In the genomic region with DNA sequence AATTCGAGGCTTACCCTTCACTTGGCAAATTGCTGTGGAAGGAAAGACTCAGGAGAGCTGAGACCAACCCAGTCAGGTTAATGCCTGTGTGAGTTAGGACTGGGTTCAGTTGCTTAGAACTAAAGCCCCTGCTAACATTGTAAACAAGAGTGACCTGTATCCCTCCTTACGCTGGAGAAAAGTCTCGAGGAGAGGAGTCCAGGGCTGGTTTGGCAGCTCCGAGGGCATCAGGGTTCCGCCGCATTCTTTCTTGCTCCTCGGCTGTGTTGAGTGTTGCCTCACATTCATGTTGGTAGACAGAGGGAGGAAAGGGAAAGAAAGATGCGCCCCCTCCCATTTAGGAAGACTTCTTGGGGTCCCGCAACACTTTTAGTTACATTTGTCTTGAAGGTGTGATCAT, we compare ENCODE assay signal across 33 cellular contexts.
"Had no signal": no experiment of that assay in that cellular context is flagged by ENCODE, and none has a peak within 500 bp of the region (broad histone marks: within the 10 kb centered on the region; RNA-seq: fewer than 3 reads in every experiment).

No MANE protein-coding gene starts in this region.

- H3K4me1 Mint-ChIP-seq: activated CD4-positive, alpha-beta T cell treated with anti-CD3 and anti-CD28 coated beads for 36 hours; activated CD4-positive, alpha-beta T cell treated with anti-CD3 and anti-CD28 coated beads, Interleukin-2, amount 10 ng/mL, durations not matched to agents 7 days and 5 days; activated naive CD8-positive, alpha-beta T cell treated with anti-CD3 and anti-CD28 coated beads for 36 hours; activated T-helper 17 cell treated with anti-CD3 and anti-CD28 coated beads, Interleukin-2, amount 50 U/mL, for 72 hours; IgD-negative memory B cell had no signal

- ATAC-seq: activated CD4-positive, alpha-beta T cell treated with anti-CD3 and anti-CD28 coated beads for 36 hours; activated CD8-positive, alpha-beta T cell treated with anti-CD3 and anti-CD28 coated beads, Interleukin-2, amount 10 ng/mL, durations not matched to agents 7 days and 5 days; activated T-cell treated with anti-CD3 and anti-CD28 coated beads, Interleukin-2, amount 50 U/mL, for 72 hours; activated T-helper 17 cell treated with anti-CD3 and anti-CD28 coated beads, Interleukin-2, amount 50 U/mL, for 72 hours; PC-3 had no signal

- H3K9me2 ChIP-seq: SK-N-SH had no signal

- H3K9me3 Mint-ChIP-seq: activated CD4-positive, alpha-beta T cell treated with anti-CD3 and anti-CD28 coated beads, Interleukin-2, amount 10 ng/mL, durations not matched to agents 7 days and 5 days; activated naive CD8-positive, alpha-beta T cell treated with anti-CD3 and anti-CD28 coated beads for 36 hours; activated T-cell treated with anti-CD3 and anti-CD28 coated beads, Interleukin-2, amount 50 U/mL, for 72 hours; activated T-helper 17 cell treated with anti-CD3 and anti-CD28 coated beads, Interleukin-2, amount 50 U/mL, for 72 hours; T-helper 1 cell treated with Interleukin-12 subunit alpha and Interleukin-12 subunit beta and Interleukin-4 antibody, amounts not matched to agents 30 μg/mL and 1 μg/mL, for 36 hours; T-helper 2 cell treated with Interferon-gamma antibody and Interleukin-4, amounts not matched to agents 5 μg/mL and 100 μg/mL, for 36 hours had no signal

- H3K27ac Mint-ChIP-seq: activated CD4-positive, alpha-beta T cell treated with anti-CD3 and anti-CD28 coated beads for 36 hours; activated CD4-positive, alpha-beta T cell treated with anti-CD3 and anti-CD28 coated beads, Interleukin-2, amount 10 ng/mL, durations not matched to agents 7 days and 5 days; activated CD8-positive, alpha-beta T cell treated with anti-CD3 and anti-CD28 coated beads, Interleukin-2, amount 10 ng/mL, durations not matched to agents 7 days and 5 days; activated naive CD8-positive, alpha-beta T cell treated with anti-CD3 and anti-CD28 coated beads for 36 hours; activated T-cell treated with anti-CD3 and anti-CD28 coated beads, Interleukin-2, amount 50 U/mL, for 72 hours; activated T-helper 17 cell treated with anti-CD3 and anti-CD28 coated beads, Interleukin-2, amount 50 U/mL, for 72 hours; IgD-negative memory B cell; T-helper 1 cell treated with Interleukin-12 subunit alpha and Interleukin-12 subunit beta and Interleukin-4 antibody, amounts not matched to agents 30 μg/mL and 1 μg/mL, for 36 hours; T-helper 2 cell treated with Interferon-gamma antibody and Interleukin-4, amounts not matched to agents 5 μg/mL and 100 μg/mL, for 36 hours had no signal

- H3K4me3 Mint-ChIP-seq: activated CD4-positive, alpha-beta T cell treated with anti-CD3 and anti-CD28 coated beads for 36 hours; activated CD4-positive, alpha-beta T cell treated with anti-CD3 and anti-CD28 coated beads, Interleukin-2, amount 10 ng/mL, durations not matched to agents 7 days and 5 days; activated CD8-positive, alpha-beta T cell treated with anti-CD3 and anti-CD28 coated beads, Interleukin-2, amount 10 ng/mL, durations not matched to agents 7 days and 5 days; activated naive CD8-positive, alpha-beta T cell treated with anti-CD3 and anti-CD28 coated beads for 36 hours; activated T-cell treated with anti-CD3 and anti-CD28 coated beads, Interleukin-2, amount 50 U/mL, for 72 hours; activated T-helper 17 cell treated with anti-CD3 and anti-CD28 coated beads, Interleukin-2, amount 50 U/mL, for 72 hours; IgD-negative memory B cell; T-helper 1 cell treated with Interleukin-12 subunit alpha and Interleukin-12 subunit beta and Interleukin-4 antibody, amounts not matched to agents 30 μg/mL and 1 μg/mL, for 36 hours; T-helper 2 cell treated with Interferon-gamma antibody and Interleukin-4, amounts not matched to agents 5 μg/mL and 100 μg/mL, for 36 hours had no signal

- H3K27me3 Mint-ChIP-seq: activated CD4-positive, alpha-beta T cell treated with anti-CD3 and anti-CD28 coated beads for 36 hours; activated CD4-positive, alpha-beta T cell treated with anti-CD3 and anti-CD28 coated beads, Interleukin-2, amount 10 ng/mL, durations not matched to agents 7 days and 5 days; activated naive CD8-positive, alpha-beta T cell treated with anti-CD3 and anti-CD28 coated beads for 36 hours; activated T-helper 17 cell treated with anti-CD3 and anti-CD28 coated beads, Interleukin-2, amount 50 U/mL, for 72 hours; IgD-negative memory B cell had no signal

- H3K4me3 ChIP-seq: ascending aorta, cardiac muscle cell, Peyer's patch, SJSA1 had no signal

- H3K4me2 ChIP-seq: SK-N-SH had no signal

- H3K27me3 ChIP-seq: ascending aorta, cardiac muscle cell, Peyer's patch, SJSA1 had no signal

- DNase-seq: activated CD4-positive, alpha-beta T cell treated with anti-CD3 and anti-CD28 coated beads for 36 hours; activated CD4-positive, alpha-beta T cell treated with anti-CD3 and anti-CD28 coated beads, Interleukin-2, amount 10 ng/mL, durations not matched to agents 7 days and 5 days; activated CD4-positive, alpha-beta T cell treated with anti-CD3 and anti-CD28 coated beads, Interleukin-2, amount 50 U/mL, for 48 hours; activated CD8-positive, alpha-beta T cell treated with anti-CD3 and anti-CD28 coated beads, Interleukin-2, amount 10 ng/mL, durations not matched to agents 7 days and 5 days; activated effector memory CD4-positive, alpha-beta T cell treated with anti-CD3 and anti-CD28 coated beads, Interleukin-2, amount 50 U/mL, for 16 hours; activated naive CD4-positive, alpha-beta T cell; activated naive CD4-positive, alpha-beta T cell treated with anti-CD3 and anti-CD28 coated beads, Interleukin-2, amount 50 U/mL, for 16 hours; activated naive CD8-positive, alpha-beta T cell treated with anti-CD3 and anti-CD28 coated beads for 36 hours; activated T-cell treated with anti-CD3 and anti-CD28 coated beads for 4 hours; activated T-cell treated with anti-CD3 and anti-CD28 coated beads, Interleukin-2, amount 50 U/mL, for 72 hours; amniotic stem cell; Karpas-422; KBM-7; NCI-H1105; NCI-H1417 treated with DMSO at 0.1 percent for 48 hours; NCI-H187 treated with DMSO at 0.1 percent for 48 hours; NCI-H2081; NCI-H510A; NCI-H526; NCI-H748 treated with DMSO at 0.1 percent for 48 hours; NK-92 treated with Interleukin-12 subunit alpha and Interleukin-12 subunit beta, amount 100 ng/mL, for 24 hours; PC-3; Peyer's patch; RPMI8226; SHP77 treated with DMSO at 0.1 percent for 48 hours; SK-N-SH had no signal

- H3K4me1 ChIP-seq: ascending aorta, Peyer's patch, SJSA1 had no signal

- H3K27ac ChIP-seq: ascending aorta, cardiac muscle cell, Peyer's patch, SJSA1 had no signal
